ENCODE assay signal across 14 cellular contexts in genomic region chr2:220259656-220260055, GRCh38.
"Had no signal": no experiment of that assay in that cellular context is flagged by ENCODE, and none has a peak within 500 bp of the region (broad histone marks: within the 10 kb centered on the region; RNA-seq: fewer than 3 reads in every experiment).

No MANE protein-coding gene starts in this region.

- DNase-seq: activated naive CD4-positive, alpha-beta T cell; activated naive CD8-positive, alpha-beta T cell treated with anti-CD3 and anti-CD28 coated beads, Interleukin-2, amount 50 U/mL, for 24 hours; activated T-cell treated with anti-CD3 and anti-CD28 coated beads for 4 hours; aorta; dermis blood vessel endothelial cell; effector memory CD8-positive, alpha-beta T cell; heart left ventricle; immature natural killer cell; mesendoderm; nephron progenitor cell; right lobe of liver; trophoblast cell had no signal

- ATAC-seq: activated CD4-positive, CD25-positive, alpha-beta regulatory T cell treated with anti-CD3 and anti-CD28 coated beads, Interleukin-2, amount 50 U/mL, for 24 hours; activated naive CD8-positive, alpha-beta T cell treated with anti-CD3 and anti-CD28 coated beads, Interleukin-2, amount 50 U/mL, for 24 hours; effector memory CD8-positive, alpha-beta T cell; heart left ventricle had no signal

- FAIRE-seq: frontal cortex had no signal
